ENCODE assay signal across 16 cellular contexts in genomic region chr10:11325817-11326216, GRCh38.
DNase-seq lines count a peak whose midpoint lies in the region; ATAC-seq and TF ChIP-seq lines count a peak whose summit lies in the region.
"Had no signal": no experiment of that assay in that cellular context is flagged by ENCODE, and none has a peak within 500 bp of the region (broad histone marks: within the 10 kb centered on the region; RNA-seq: fewer than 3 reads in every experiment).

No MANE protein-coding gene starts in this region.

- peak overlapping the region in 2 of 11 experiments; percentile 7 to 70; a peak in 3 of 22 replicates for H3K9ac ChIP-seq in BLaER1 treated with 17β-estradiol and CSF1 and Interleukin-3, amounts not matched to agents 10 nM and 100 nM
- no peak overlapping the region for H3K9ac ChIP-seq in HUES48 (ENCODE audit: low read depth, low read length)
- H3K9ac ChIP-seq: KMS-11, neural progenitor cell had no signal

- peaks cover 34 to 67% (median 53%) of the 10 kb centered on the region in 4 donors for H3K4me1 Mint-ChIP-seq in naive thymus-derived CD8-positive, alpha-beta T cell

- TF ChIP-seq CTCF in dorsolateral prefrontal cortex (IDR thresholded peaks at IDR 0.05 in 54 of 56, conservative IDR thresholded peaks at IDR 0.05 in 2 of 56; ENCODE audit: low read depth in 1 of 56, partially characterized antibody in 56 of 56), result no peak

- H4K20me1 ChIP-seq in BLaER1 treated with 17β-estradiol and CSF1 and Interleukin-3, amounts not matched to agents 10 nM and 100 nM, result peaks cover 0 to 78% (median 54%) of the 10 kb centered on the region in 11 experiments; a peak in 17 of 22 replicates

- peak overlapping the region in 4 of 11 experiments; percentile 30 to 82 (median 80); a peak in 2 of 22 replicates for H3K27ac ChIP-seq in BLaER1 treated with 17β-estradiol and CSF1 and Interleukin-3, amounts not matched to agents 10 nM and 100 nM
- H3K27ac ChIP-seq in HUES48 (ENCODE audit: low read depth, low read length), result peak overlapping the region; percentile 40
- H3K27ac ChIP-seq in dorsolateral prefrontal cortex, result peak overlapping the region in 43 of 59 donors; percentile 2 to 87 (median 61)
- H3K27ac ChIP-seq: KMS-11, neural progenitor cell, testis had no signal

- DNase-seq in dorsolateral prefrontal cortex (no peak), cardiac septum (ENCODE audit: low spot score) (no peak)
- no peak for DNase-seq in naive thymus-derived CD8-positive, alpha-beta T cell
- DNase-seq: amniotic stem cell; effector CD8-positive, alpha-beta T cell; kidney glomerular epithelial cell; T1000; testis had no signal

- H3K36me3 ChIP-seq in BLaER1 treated with 17β-estradiol and CSF1 and Interleukin-3, amounts not matched to agents 10 nM and 100 nM, result peaks cover 61 to 96% (median 77%) of the 10 kb centered on the region in 11 experiments
- peaks cover 10% of the 10 kb centered on the region for H3K36me3 ChIP-seq in HUES48 (ENCODE audit: control insufficient read depth, insufficient read depth, low read length)
- H3K36me3 ChIP-seq: neural progenitor cell had no signal

- H3K4me1 ChIP-seq in BLaER1 treated with 17β-estradiol and CSF1 and Interleukin-3, amounts not matched to agents 10 nM and 100 nM, result peaks cover 71 to 98% (median 77%) of the 10 kb centered on the region in 10 experiments
- H3K4me1 ChIP-seq in HUES48 (ENCODE audit: control insufficient read depth, insufficient read depth, low read length), result peaks cover 27% of the 10 kb centered on the region

- peak overlapping the region; percentile 85 to 97 (median 92); a peak in 20 of 22 replicates for H3K4me2 ChIP-seq in BLaER1 treated with 17β-estradiol and CSF1 and Interleukin-3, amounts not matched to agents 10 nM and 100 nM
- H3K4me2 ChIP-seq: KMS-11, neural progenitor cell had no signal

- no peaks in the 10 kb centered on the region for H3K9me3 Mint-ChIP-seq in naive thymus-derived CD8-positive, alpha-beta T cell
- H3K9me3 Mint-ChIP-seq: neural progenitor cell had no signal

- H3K9me3 ChIP-seq in BLaER1 treated with 17β-estradiol and CSF1 and Interleukin-3, amounts not matched to agents 10 nM and 100 nM (replicated peaks in 1 of 11), result no peaks in the 10 kb centered on the region
- H3K9me3 ChIP-seq in HUES48 (ENCODE audit: control insufficient read depth, insufficient read depth, low read length), result no peaks in the 10 kb centered on the region
- H3K9me3 ChIP-seq: testis had no signal

- peak overlapping the region; percentile 2 to 88 (median 75) for H3K27ac Mint-ChIP-seq in naive thymus-derived CD8-positive, alpha-beta T cell
- H3K27ac Mint-ChIP-seq: neural progenitor cell had no signal

- no peaks in the 10 kb centered on the region for H3K27me3 ChIP-seq in BLaER1 treated with 17β-estradiol and CSF1 and Interleukin-3, amounts not matched to agents 10 nM and 100 nM
- H3K27me3 ChIP-seq in HUES48 (ENCODE audit: control insufficient read depth, insufficient read depth, low read length) (no peaks in the 10 kb centered on the region), dorsolateral prefrontal cortex (no peaks in the 10 kb centered on the region)
- H3K27me3 ChIP-seq: neural progenitor cell, testis had no signal

- POLR2A ChIA-PET in naive thymus-derived CD8-positive, alpha-beta T cell (lab: Charles Lee), result interaction anchor here (1.0 kb wide), 1 partner anchor 156 kb away, joined by 3 read pairs; no protein-coding TSS in a partner anchor

- H3K36me3 Mint-ChIP-seq in naive thymus-derived CD8-positive, alpha-beta T cell, result peaks cover 6 to 98% (median 21%) of the 10 kb centered on the region in 3 donors

- H3K27me3 Mint-ChIP-seq in naive thymus-derived CD8-positive, alpha-beta T cell, result no peaks in the 10 kb centered on the region

- no peak for ATAC-seq in naive thymus-derived CD8-positive, alpha-beta T cell
- ATAC-seq in GM21717 (IDR thresholded peaks at IDR 0.05; ENCODE audit: unreplicated experiment) (no peak), GM21515 (IDR thresholded peaks at IDR 0.05; ENCODE audit: unreplicated experiment) (no peak), GM18907 (IDR thresholded peaks at IDR 0.05; ENCODE audit: unreplicated experiment) (no peak)
- ATAC-seq: Right ventricle myocardium inferior had no signal

- no peak overlapping the region for H3K4me3 Mint-ChIP-seq in naive thymus-derived CD8-positive, alpha-beta T cell
- H3K4me3 Mint-ChIP-seq: neural progenitor cell had no signal

- intact Hi-C loops in dorsolateral prefrontal cortex (cut with DNase I), result no loop called here
- intact Hi-C loops in cardiac septum (cut with DNase I), result no loop called here

- no peak overlapping the region for H3K4me3 ChIP-seq in BLaER1 treated with 17β-estradiol and CSF1 and Interleukin-3, amounts not matched to agents 10 nM and 100 nM
- H3K4me3 ChIP-seq in HUES48 (ENCODE audit: low read depth, low read length) (no peak overlapping the region), dorsolateral prefrontal cortex (no peak overlapping the region)
- H3K4me3 ChIP-seq: neural progenitor cell, testis had no signal
